ENCODE assay signal across 10 cellular contexts in the genomic region with DNA sequence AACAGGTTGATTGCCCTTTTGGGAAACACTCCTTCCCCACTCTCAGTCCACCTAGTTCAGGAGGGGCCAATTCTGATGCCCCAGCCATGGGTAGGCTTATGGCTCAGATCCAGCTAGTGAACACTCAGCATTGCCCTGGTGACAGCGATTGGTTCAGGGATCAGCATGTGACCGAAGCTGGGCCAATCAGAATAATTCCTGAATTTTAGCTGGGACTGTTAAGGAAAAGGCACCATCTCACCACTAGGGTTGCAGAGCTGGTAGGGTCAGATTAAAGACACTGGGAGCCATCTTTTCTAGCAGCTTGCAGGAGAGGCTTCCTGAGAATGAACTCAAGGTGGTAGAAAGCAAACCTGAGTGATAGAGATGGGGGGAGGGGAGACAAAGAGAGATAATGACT. TPM values are rescaled to one million over a fixed set of nuclear protein-coding genes. Genes with fewer than 3 reads are reported as not detected.
DNase-seq lines count a peak whose midpoint lies in the region; ATAC-seq and TF ChIP-seq lines count a peak whose summit lies in the region.
"Had no signal": no experiment of that assay in that cellular context is flagged by ENCODE, and none has a peak within 500 bp of the region (broad histone marks: within the 10 kb centered on the region; RNA-seq: fewer than 3 reads in every experiment).

No MANE protein-coding gene starts in this region.

- no peak for TF ChIP-seq EP300 in Ishikawa (IDR thresholded peaks at IDR 0.05; ENCODE audit: borderline replicate concordance)

- DNase-seq in GM06990 (ENCODE audit: extremely low read depth, insufficient read length) = no peak
- DNase-seq in amniotic epithelial cell (ENCODE audit: low read depth) = peak; percentile 8
- no peak for DNase-seq in memory B cell (ENCODE audit: low spot score in 2 of 2)
- no peak for DNase-seq in activated CD4-positive, CD25-positive, alpha-beta regulatory T cell (lab: John Stamatoyannopoulos, UW)
- DNase-seq in effector memory CD8-positive, alpha-beta T cell = no peak
- DNase-seq in CD8-positive, alpha-beta memory T cell = no peak
- DNase-seq: stomach had no signal

- no peak for TF ChIP-seq RAD21 in Ishikawa (IDR thresholded peaks at IDR 0.05; ENCODE audit: low read depth)

- POLR2A ChIA-PET in CD8-positive, alpha-beta memory T cell (lab: Charles Lee) = no interaction called here

- H3K27me3 ChIP-seq in GM06990 (replicated peaks; ENCODE audit: control insufficient read depth, insufficient read depth, low read length) = no peaks in the 10 kb centered on the region
- H3K27me3 ChIP-seq in CD8-positive, alpha-beta memory T cell (ENCODE audit: insufficient read depth, low read length, poor library complexity, severe bottlenecking) = peaks cover 4% of the 10 kb centered on the region
- H3K27me3 ChIP-seq: cardiac muscle cell had no signal

- peak; percentile 17 for TF ChIP-seq CTCF in GM06990 (IDR thresholded peaks at IDR 0.05; ENCODE audit: insufficient read depth, low read length, poor library complexity, severe bottlenecking)

- no peaks in the 10 kb centered on the region for H3K9me3 ChIP-seq in CD8-positive, alpha-beta memory T cell (ENCODE audit: low read length)
- H3K9me3 ChIP-seq: stomach had no signal

- no peak overlapping the region for H3K27ac ChIP-seq in CD8-positive, alpha-beta memory T cell (ENCODE audit: low read depth, low read length)
- H3K27ac ChIP-seq: cardiac muscle cell, stomach had no signal

- H3K36me3 Mint-ChIP-seq in memory B cell = peaks cover 2% of the 10 kb centered on the region
- no peaks in the 10 kb centered on the region for H3K36me3 Mint-ChIP-seq in effector memory CD8-positive, alpha-beta T cell (ENCODE audit: insufficient read depth)
- no peaks in the 10 kb centered on the region for H3K36me3 Mint-ChIP-seq in CD8-positive, alpha-beta memory T cell

- no peaks in the 10 kb centered on the region for H3K4me1 Mint-ChIP-seq in memory B cell
- no peaks in the 10 kb centered on the region for H3K4me1 Mint-ChIP-seq in effector memory CD8-positive, alpha-beta T cell (ENCODE audit: low read depth in 2 of 2)
- no peaks in the 10 kb centered on the region for H3K4me1 Mint-ChIP-seq in CD8-positive, alpha-beta memory T cell

- ATAC-seq in memory B cell (ENCODE audit: low read depth) = peak; percentile 19
- no peak for ATAC-seq in effector memory CD8-positive, alpha-beta T cell (replicated peaks)
- ATAC-seq in GM18502 (IDR thresholded peaks at IDR 0.05; ENCODE audit: poor library complexity, unreplicated experiment) = no peak

- no peak overlapping the region for H3K27ac Mint-ChIP-seq in memory B cell
- no peak overlapping the region for H3K27ac Mint-ChIP-seq in effector memory CD8-positive, alpha-beta T cell
- no peak overlapping the region for H3K27ac Mint-ChIP-seq in CD8-positive, alpha-beta memory T cell

- H3K4me3 Mint-ChIP-seq in memory B cell = no peak overlapping the region
- no peak overlapping the region for H3K4me3 Mint-ChIP-seq in effector memory CD8-positive, alpha-beta T cell
- H3K4me3 Mint-ChIP-seq in CD8-positive, alpha-beta memory T cell = no peak overlapping the region

- CTCF ChIA-PET in CD8-positive, alpha-beta memory T cell (lab: Charles Lee) = no interaction called here

- no peak overlapping the region for H3K4me3 ChIP-seq in GM06990 (replicated peaks; ENCODE audit: low read depth, low read length)
- no peak overlapping the region for H3K4me3 ChIP-seq in CD8-positive, alpha-beta memory T cell (ENCODE audit: low read length)
- H3K4me3 ChIP-seq: cardiac muscle cell, stomach had no signal

- H3K4me1 ChIP-seq in CD8-positive, alpha-beta memory T cell (ENCODE audit: insufficient read depth, low read length) = no peaks in the 10 kb centered on the region
- H3K4me1 ChIP-seq: stomach had no signal

- H3K36me3 ChIP-seq in GM06990 (ENCODE audit: control insufficient read depth, insufficient read depth, low read length) = no peaks in the 10 kb centered on the region
- no peaks in the 10 kb centered on the region for H3K36me3 ChIP-seq in CD8-positive, alpha-beta memory T cell (ENCODE audit: insufficient read depth, low read length)
- H3K36me3 ChIP-seq: cardiac muscle cell, stomach had no signal

- no peaks in the 10 kb centered on the region for H3K9me3 Mint-ChIP-seq in memory B cell
- H3K9me3 Mint-ChIP-seq in effector memory CD8-positive, alpha-beta T cell = no peaks in the 10 kb centered on the region
- H3K9me3 Mint-ChIP-seq in CD8-positive, alpha-beta memory T cell = no peaks in the 10 kb centered on the region

- H3K27me3 Mint-ChIP-seq in memory B cell = peaks cover 7% of the 10 kb centered on the region
- peaks cover 22 to 35% of the 10 kb centered on the region in 2 donors for H3K27me3 Mint-ChIP-seq in effector memory CD8-positive, alpha-beta T cell
- H3K27me3 Mint-ChIP-seq in CD8-positive, alpha-beta memory T cell = peaks cover 1 to 12% of the 10 kb centered on the region in 2 donors

TF ChIP-seq in Ishikawa, 13 proteins besides CTCF, POLR2A, EP300 and RAD21:
- no peak for TF ChIP-seq TCF12 (IDR thresholded peaks at IDR 0.05; ENCODE audit: low read depth)
- peak; percentile 75 for TF ChIP-seq USF1 (IDR thresholded peaks at IDR 0.05)

RNA-seq across cellular contexts. Expression of gene EYA2, which starts 44.4 kb away (rescaled TPM):
- total RNA-seq in CD8-positive, alpha-beta memory T cell = not detected
- polyA plus RNA-seq in CD8-positive, alpha-beta memory T cell = not detected
- polyA plus RNA-seq: cardiac muscle cell had no signal
